ENCODE assay signal across 2 cellular contexts in genomic region chr2:233611284-233611683, GRCh38.
TF ChIP-seq lines count a peak whose summit lies in the region.

No MANE protein-coding gene starts in this region.

TF ChIP-seq in HepG2, 621 proteins besides CTCF, POLR2A, EP300 and RAD21 (continued from another document and continues in another):
- TF ChIP-seq, protein P1, sequence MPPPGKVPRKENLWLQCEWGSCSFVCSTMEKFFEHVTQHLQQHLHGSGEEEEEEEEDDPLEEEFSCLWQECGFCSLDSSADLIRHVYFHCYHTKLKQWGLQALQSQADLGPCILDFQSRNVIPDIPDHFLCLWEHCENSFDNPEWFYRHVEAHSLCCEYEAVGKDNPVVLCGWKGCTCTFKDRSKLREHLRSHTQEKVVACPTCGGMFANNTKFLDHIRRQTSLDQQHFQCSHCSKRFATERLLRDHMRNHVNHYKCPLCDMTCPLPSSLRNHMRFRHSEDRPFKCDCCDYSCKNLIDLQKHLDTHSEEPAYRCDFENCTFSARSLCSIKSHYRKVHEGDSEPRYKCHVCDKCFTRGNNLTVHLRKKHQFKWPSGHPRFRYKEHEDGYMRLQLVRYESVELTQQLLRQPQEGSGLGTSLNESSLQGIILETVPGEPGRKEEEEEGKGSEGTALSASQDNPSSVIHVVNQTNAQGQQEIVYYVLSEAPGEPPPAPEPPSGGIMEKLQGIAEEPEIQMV (CRISPR knock-in tag; IDR thresholded peaks at IDR 0.05; ENCODE audit: low read depth): no peak
- no peak for TF ChIP-seq AGO2 (optimal IDR thresholded peaks at IDR 0.05; ENCODE audit: low read depth, low read length)
- TF ChIP-seq FOSL2 (CRISPR knock-in tag; IDR thresholded peaks at IDR 0.05): 0 out of 2 replicates have a peak, but pooled peaks have one; percentile 18
- TF ChIP-seq ZHX2 (IDR thresholded peaks at IDR 0.05; ENCODE audit: low read depth): no peak
- no peak for TF ChIP-seq ZHX2 (CRISPR knock-in tag; IDR thresholded peaks at IDR 0.05; ENCODE audit: borderline replicate concordance)
- TF ChIP-seq ATF4 (CRISPR knock-in tag; IDR thresholded peaks at IDR 0.05): no peak
- peak; percentile 88 to 92 for TF ChIP-seq MAFK (conservative IDR thresholded peaks at IDR 0.05 in 1 of 2, IDR thresholded peaks at IDR 0.05 in 1 of 2; ENCODE audit: low read length in 2 of 2)
- TF ChIP-seq, protein P2, sequence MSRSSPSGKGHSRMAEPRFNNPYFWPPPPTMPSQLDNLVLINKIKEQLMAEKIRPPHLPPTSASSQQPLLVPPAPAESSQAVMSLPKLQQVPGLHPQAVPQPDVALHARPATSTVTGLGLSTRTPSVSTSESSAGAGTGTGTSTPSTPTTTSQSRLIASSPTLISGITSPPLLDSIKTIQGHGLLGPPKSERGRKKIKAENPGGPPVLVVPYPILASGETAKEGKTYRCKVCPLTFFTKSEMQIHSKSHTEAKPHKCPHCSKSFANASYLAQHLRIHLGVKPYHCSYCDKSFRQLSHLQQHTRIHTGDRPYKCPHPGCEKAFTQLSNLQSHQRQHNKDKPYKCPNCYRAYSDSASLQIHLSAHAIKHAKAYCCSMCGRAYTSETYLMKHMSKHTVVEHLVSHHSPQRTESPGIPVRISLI (CRISPR knock-in tag; IDR thresholded peaks at IDR 0.05; ENCODE audit: borderline replicate concordance): no peak
- TF ChIP-seq MLXIP (CRISPR knock-in tag; IDR thresholded peaks at IDR 0.05; ENCODE audit: borderline replicate concordance): no peak
- TF ChIP-seq, protein P3, sequence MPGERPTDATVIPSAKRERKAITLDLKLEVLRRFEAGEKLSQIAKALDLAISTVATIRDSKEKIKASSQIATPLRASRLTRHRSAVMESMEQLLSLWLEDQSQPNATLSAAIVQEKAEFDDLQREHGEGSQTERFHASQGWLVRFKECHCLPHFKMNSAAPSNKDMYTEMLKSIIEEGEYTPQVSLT (CRISPR knock-in tag; IDR thresholded peaks at IDR 0.05; ENCODE audit: borderline replicate concordance, low read depth): no peak

TF ChIP-seq in K562, 482 proteins besides CTCF, POLR2A, EP300 and RAD21 (continued from another document):
- TF ChIP-seq ZNF318 (IDR thresholded peaks at IDR 0.05; ENCODE audit: borderline replicate concordance in 1 of 2, low read depth in 1 of 2) (no peak), ZNF134 (CRISPR knock-in tag; conservative IDR thresholded peaks at IDR 0.05) (no peak), ZNF274 (IDR thresholded peaks at IDR 0.05; ENCODE audit: borderline replicate concordance, low read depth, low read length) (no peak), MTA1 (IDR thresholded peaks at IDR 0.05; ENCODE audit: borderline replicate concordance) (no peak), MAFF (IDR thresholded peaks at IDR 0.05; ENCODE audit: low read length) (peak; percentile 5; the same call in 1 of the 2 replicates), MAFK (IDR thresholded peaks at IDR 0.05; ENCODE audit: low read length) (0 out of 2 replicates have a peak, but pooled peaks have one; percentile 7), ZNF507 (tag; conservative IDR thresholded peaks at IDR 0.05) (no peak), NR1H2 (CRISPR knock-in tag; IDR thresholded peaks at IDR 0.05) (no peak), CCAR2 (IDR thresholded peaks at IDR 0.05; ENCODE audit: low read depth, low read length) (no peak), MCM3 (IDR thresholded peaks at IDR 0.05) (no peak), RBM25 (IDR thresholded peaks at IDR 0.05; ENCODE audit: low read depth, low read length, severe bottlenecking) (no peak), C11orf30 (IDR thresholded peaks at IDR 0.05; ENCODE audit: low read depth) (peak; percentile 23; the same call in 1 of the 2 replicates), ZNF445 (CRISPR knock-in tag; IDR thresholded peaks at IDR 0.05; ENCODE audit: low read depth) (no peak), FOXM1 (IDR thresholded peaks at IDR 0.05; ENCODE audit: low read depth) (no peak), FOXM1 (CRISPR knock-in tag; IDR thresholded peaks at IDR 0.05; ENCODE audit: low read depth) (no peak), FOSL1 (tag; conservative IDR thresholded peaks at IDR 0.05) (no peak), MAFG (tag; conservative IDR thresholded peaks at IDR 0.05) (peak; percentile 28; the same call in 1 of the 2 replicates), ZNF408 (CRISPR knock-in tag; IDR thresholded peaks at IDR 0.05; ENCODE audit: low read depth) (no peak)
- TF ChIP-seq, protein P4, sequence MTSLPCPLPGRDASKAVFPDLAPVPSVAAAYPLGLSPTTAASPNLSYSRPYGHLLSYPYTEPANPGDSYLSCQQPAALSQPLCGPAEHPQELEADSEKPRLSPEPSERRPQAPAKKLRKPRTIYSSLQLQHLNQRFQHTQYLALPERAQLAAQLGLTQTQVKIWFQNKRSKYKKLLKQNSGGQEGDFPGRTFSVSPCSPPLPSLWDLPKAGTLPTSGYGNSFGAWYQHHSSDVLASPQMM (CRISPR knock-in tag; IDR thresholded peaks at IDR 0.05): no peak
- TF ChIP-seq, protein P5, sequence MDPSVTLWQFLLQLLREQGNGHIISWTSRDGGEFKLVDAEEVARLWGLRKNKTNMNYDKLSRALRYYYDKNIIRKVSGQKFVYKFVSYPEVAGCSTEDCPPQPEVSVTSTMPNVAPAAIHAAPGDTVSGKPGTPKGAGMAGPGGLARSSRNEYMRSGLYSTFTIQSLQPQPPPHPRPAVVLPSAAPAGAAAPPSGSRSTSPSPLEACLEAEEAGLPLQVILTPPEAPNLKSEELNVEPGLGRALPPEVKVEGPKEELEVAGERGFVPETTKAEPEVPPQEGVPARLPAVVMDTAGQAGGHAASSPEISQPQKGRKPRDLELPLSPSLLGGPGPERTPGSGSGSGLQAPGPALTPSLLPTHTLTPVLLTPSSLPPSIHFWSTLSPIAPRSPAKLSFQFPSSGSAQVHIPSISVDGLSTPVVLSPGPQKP (CRISPR knock-in tag; IDR thresholded peaks at IDR 0.05): no peak
